Comparison of ENCODE assay signal across 17 cellular contexts in genomic region chr9:72441296-72442211, GRCh38.
A peak's percentile ranks its signal among the peaks of the same experiment; 100 is the strongest.
DNase-seq lines count a peak whose midpoint lies in the region; ATAC-seq and TF ChIP-seq lines count a peak whose summit lies in the region.
"Had no signal": no experiment of that assay in that cellular context is flagged by ENCODE, and none has a peak within 500 bp of the region (broad histone marks: within the 10 kb centered on the region; RNA-seq: fewer than 3 reads in every experiment).

No MANE protein-coding gene starts in this region.

- no peak overlapping the region for H3K27ac Mint-ChIP-seq in activated T-helper 1 cell treated with anti-CD3 and anti-CD28 coated beads, Interleukin-12 subunit alpha, Interleukin-12 subunit beta, Interleukin-2, Interleukin-4 antibody, amounts not matched to agents 30 ng/mL and 10 ng/mL and 1 ng/mL, durations not matched to agents 14 hours and 24 hours and 36 hours
- H3K27ac Mint-ChIP-seq: activated CD8-positive, alpha-beta T cell treated with anti-CD3 and anti-CD28 coated beads, Interleukin-2, amount 10 ng/mL, durations not matched to agents 7 days and 5 days; activated naive CD4-positive, alpha-beta T cell treated with anti-CD3 and anti-CD28 coated beads, Interleukin-2, amount 50 U/mL, for 24 hours had no signal

- peak overlapping the region; percentile 77 for H2AFZ ChIP-seq in mammary epithelial cell (ENCODE audit: low read depth, low read length)

- H3K36me3 ChIP-seq in mammary epithelial cell (ENCODE audit: insufficient read depth, low read length), result no peaks in the 10 kb centered on the region
- H3K36me3 ChIP-seq: tibial nerve had no signal

- H3K9me3 ChIP-seq in mammary epithelial cell (replicated peaks; ENCODE audit: insufficient read depth, low read length), result no peaks in the 10 kb centered on the region
- H3K9me3 ChIP-seq: tibial nerve had no signal

- WGBS in mammary epithelial cell (ENCODE audit: low coverage, missing lambda C conversion rate), result 31% methylated on average over 4 of the region's 4 CpGs

- H3K4me1 ChIP-seq in mammary epithelial cell (ENCODE audit: insufficient read depth, low read length), result peaks cover 41% of the 10 kb centered on the region

- CTCF ChIA-PET in mammary epithelial cell (lab: Charles Lee; ENCODE audit: low non-redundant PET), result no interaction called here

- no peaks in the 10 kb centered on the region for H3K27me3 Mint-ChIP-seq in activated T-helper 1 cell treated with anti-CD3 and anti-CD28 coated beads, Interleukin-12 subunit alpha, Interleukin-12 subunit beta, Interleukin-2, Interleukin-4 antibody, amounts not matched to agents 30 ng/mL and 10 ng/mL and 1 ng/mL, durations not matched to agents 14 hours and 24 hours and 36 hours (ENCODE audit: insufficient read depth)
- H3K27me3 Mint-ChIP-seq: activated naive CD4-positive, alpha-beta T cell treated with anti-CD3 and anti-CD28 coated beads, Interleukin-2, amount 50 U/mL, for 24 hours had no signal

- no peaks in the 10 kb centered on the region for H4K20me1 ChIP-seq in mammary epithelial cell (ENCODE audit: insufficient read depth, low read length)

- H3K36me3 Mint-ChIP-seq in activated T-helper 1 cell treated with anti-CD3 and anti-CD28 coated beads, Interleukin-12 subunit alpha, Interleukin-12 subunit beta, Interleukin-2, Interleukin-4 antibody, amounts not matched to agents 30 ng/mL and 10 ng/mL and 1 ng/mL, durations not matched to agents 14 hours and 24 hours and 36 hours (ENCODE audit: low read depth), result no peaks in the 10 kb centered on the region
- H3K36me3 Mint-ChIP-seq: activated naive CD4-positive, alpha-beta T cell treated with anti-CD3 and anti-CD28 coated beads, Interleukin-2, amount 50 U/mL, for 24 hours had no signal

- no peaks in the 10 kb centered on the region for H3K79me2 ChIP-seq in mammary epithelial cell (ENCODE audit: insufficient read depth, low read length)

- no peak overlapping the region for H3K4me3 ChIP-seq in mammary epithelial cell (replicated peaks in 1 of 3; ENCODE audit: insufficient read depth in 1 of 3, low read depth in 2 of 3, low read length in 3 of 3)
- H3K4me3 ChIP-seq: tibial nerve had no signal

- H3K9me3 Mint-ChIP-seq in activated T-helper 1 cell treated with anti-CD3 and anti-CD28 coated beads, Interleukin-12 subunit alpha, Interleukin-12 subunit beta, Interleukin-2, Interleukin-4 antibody, amounts not matched to agents 30 ng/mL and 10 ng/mL and 1 ng/mL, durations not matched to agents 14 hours and 24 hours and 36 hours, result no peaks in the 10 kb centered on the region
- H3K9me3 Mint-ChIP-seq: activated naive CD4-positive, alpha-beta T cell treated with anti-CD3 and anti-CD28 coated beads, Interleukin-2, amount 50 U/mL, for 24 hours had no signal

- no peak overlapping the region for H3K4me3 Mint-ChIP-seq in activated T-helper 1 cell treated with anti-CD3 and anti-CD28 coated beads, Interleukin-12 subunit alpha, Interleukin-12 subunit beta, Interleukin-2, Interleukin-4 antibody, amounts not matched to agents 30 ng/mL and 10 ng/mL and 1 ng/mL, durations not matched to agents 14 hours and 24 hours and 36 hours
- H3K4me3 Mint-ChIP-seq: activated CD8-positive, alpha-beta T cell treated with anti-CD3 and anti-CD28 coated beads, Interleukin-2, amount 10 ng/mL, durations not matched to agents 7 days and 5 days; activated naive CD4-positive, alpha-beta T cell treated with anti-CD3 and anti-CD28 coated beads, Interleukin-2, amount 50 U/mL, for 24 hours had no signal

- peak overlapping the region; percentile 75 for H3K27ac ChIP-seq in mammary epithelial cell (ENCODE audit: insufficient read depth, low read depth, low read length)
- H3K27ac ChIP-seq: tibial nerve had no signal

- no peak for TF ChIP-seq CTCF in mammary epithelial cell (conservative IDR thresholded peaks at IDR 0.05 in 1 of 2, IDR thresholded peaks at IDR 0.05 in 1 of 2; ENCODE audit: extremely low read depth in 1 of 2, insufficient read depth in 1 of 2, low read depth in 1 of 2, low read length in 2 of 2)

- dilution Hi-C loops in mammary epithelial cell (cut with HindIII; ENCODE audit: low sequenced_read_pairs), result no loop called here

- ATAC-seq in GM21717 (IDR thresholded peaks at IDR 0.05; ENCODE audit: unreplicated experiment), result no peak
- ATAC-seq in HG02938 (IDR thresholded peaks at IDR 0.05; ENCODE audit: unreplicated experiment), result no peak
- ATAC-seq: activated CD8-positive, alpha-beta T cell treated with anti-CD3 and anti-CD28 coated beads, Interleukin-2, amount 10 ng/mL, durations not matched to agents 7 days and 5 days; right cardiac atrium had no signal

- DNase-seq in AG20443 (ENCODE audit: low spot score) (peak; percentile 23), HT1080 (ENCODE audit: low read depth) (peak; percentile 69), mammary epithelial cell (peak; percentile 66), kidney glomerular epithelial cell (lab: John Stamatoyannopoulos, UW) (peak; percentile 35), NCI-H748 treated with DMSO at 0.1 percent for 48 hours (lab: John Stamatoyannopoulos, UW) (no peak)
- DNase-seq in activated T-helper 1 cell treated with anti-CD3 and anti-CD28 coated beads, Interleukin-12 subunit alpha, Interleukin-12 subunit beta, Interleukin-2, Interleukin-4 antibody, amounts not matched to agents 30 ng/mL and 10 ng/mL and 1 ng/mL, durations not matched to agents 14 hours and 24 hours and 36 hours (ENCODE audit: low spot score), result no peak
- DNase-seq: activated CD8-positive, alpha-beta T cell treated with anti-CD3 and anti-CD28 coated beads, Interleukin-2, amount 10 ng/mL, durations not matched to agents 7 days and 5 days; AML-193; cortex of kidney; hippocampal formation; NCI-H1694; NK-92 treated with Interleukin-12 subunit alpha and Interleukin-12 subunit beta, amount 100 ng/mL, for 24 hours; right cardiac atrium had no signal

- intact Hi-C loops in mammary epithelial cell (cut with micrococcal nuclease), result loop anchor here (1.0 to 10.0 kb wide), 7 partner anchors 36 to 383 kb away; partner anchors contain the start of gene ZFAND5
- intact Hi-C loops in activated T-helper 1 cell treated with anti-CD3 and anti-CD28 coated beads, Interleukin-12 subunit alpha, Interleukin-12 subunit beta, Interleukin-2, Interleukin-4 antibody, amounts not matched to agents 30 ng/mL and 10 ng/mL and 1 ng/mL, durations not matched to agents 14 hours and 24 hours and 36 hours (cut with micrococcal nuclease), result no loop called here

- peaks cover 43% of the 10 kb centered on the region for H3K4me1 Mint-ChIP-seq in activated T-helper 1 cell treated with anti-CD3 and anti-CD28 coated beads, Interleukin-12 subunit alpha, Interleukin-12 subunit beta, Interleukin-2, Interleukin-4 antibody, amounts not matched to agents 30 ng/mL and 10 ng/mL and 1 ng/mL, durations not matched to agents 14 hours and 24 hours and 36 hours (ENCODE audit: low read depth)

- peak overlapping the region; percentile 74 for H3K4me2 ChIP-seq in mammary epithelial cell (ENCODE audit: insufficient read depth, low read depth, low read length)

- H3K9ac ChIP-seq in mammary epithelial cell (ENCODE audit: insufficient read depth, low read length), result no peak overlapping the region

- no peaks in the 10 kb centered on the region for H3K27me3 ChIP-seq in mammary epithelial cell (ENCODE audit: insufficient read depth, low read length)
- H3K27me3 ChIP-seq: tibial nerve had no signal

- in situ Hi-C loops in mammary epithelial cell (cut with MboI; ENCODE audit: low sequenced_read_pairs in 2 of 2), result no loop called here

- BruUV-seq in mammary epithelial cell (replicated peaks; lab: Mats Ljungman, UMichigan), result TSS peak; percentile 72

Comparison
In these comparisons a context has a peak if more than half of its experiments do, and no peak if none do; other contexts are left out.
1. DNase-seq: peak in AG20443 (single experiment), HT1080 (single experiment), mammary epithelial cell (single experiment) and kidney glomerular epithelial cell (single experiment); none in NCI-H748 treated with DMSO at 0.1 percent for 48 hours (single experiment) and activated T-helper 1 cell treated with anti-CD3 and anti-CD28 coated beads, Interleukin-12 subunit alpha, Interleukin-12 subunit beta, Interleukin-2, Interleukin-4 antibody, amounts not matched to agents 30 ng/mL and 10 ng/mL and 1 ng/mL, durations not matched to agents 14 hours and 24 hours and 36 hours (single experiment).